Comparison of ENCODE assay signal across 8 cellular contexts in genomic region chr20:17969276-17969883, GRCh38. TPM values are rescaled to one million over a fixed set of nuclear protein-coding genes. Genes with fewer than 3 reads are reported as not detected.
A peak's percentile ranks its signal among the peaks of the same experiment; 100 is the strongest.
DNase-seq lines count a peak whose midpoint lies in the region; ATAC-seq and TF ChIP-seq lines count a peak whose summit lies in the region.

No MANE protein-coding gene starts in this region.

- H3K36me3 ChIP-seq in DOHH2 (ENCODE audit: control insufficient read depth, low read length) (peaks cover 86% of the 10 kb centered on the region), ectodermal cell (ENCODE audit: control insufficient read depth, insufficient read depth, low read length) (no peaks in the 10 kb centered on the region), mesendoderm (ENCODE audit: control insufficient read depth, insufficient read depth, low read length) (no peaks in the 10 kb centered on the region), thyroid gland (no peaks in the 10 kb centered on the region)

- H3K56ac ChIP-seq in mesendoderm (ENCODE audit: low read length): peak overlapping the region; percentile 95

- H3K79me1 ChIP-seq in mesendoderm (ENCODE audit: low read length): no peaks in the 10 kb centered on the region

- peak overlapping the region; percentile 93 for H2BK5ac ChIP-seq in mesendoderm (ENCODE audit: low read length)

- peak overlapping the region; percentile 94 for H3K18ac ChIP-seq in mesendoderm (ENCODE audit: low read length)

- WGBS in ectodermal cell, 2 experiments: 0% methylated on average over 29 of the region's 29 CpGs
- no CpG with 5 or more reads among the region's 29 CpGs for WGBS in mesendoderm (ENCODE audit: extremely low coverage, insufficient coverage, low lambda C conversion rate)
- WGBS in thyroid gland, 2 donors: 0 to 1% methylated on average over 18 to 28 of the region's 29 CpGs

- no peaks in the 10 kb centered on the region for H3K9me2 ChIP-seq in DOHH2 (replicated peaks; ENCODE audit: control insufficient read depth, low read length)

- peak overlapping the region; percentile 82 for H3K4me2 ChIP-seq in DOHH2 (ENCODE audit: low read length)
- H3K4me2 ChIP-seq in mesendoderm (ENCODE audit: low read length): peak overlapping the region; percentile 45

- peak; percentile 7 for ATAC-seq in GM19467 (IDR thresholded peaks at IDR 0.05; ENCODE audit: unreplicated experiment)

- no peak for TF ChIP-seq POLR2A in thyroid gland (IDR thresholded peaks at IDR 0.05)

- peaks cover 36% of the 10 kb centered on the region for H3K4me1 ChIP-seq in DOHH2 (ENCODE audit: control insufficient read depth, low read length)
- H3K4me1 ChIP-seq in ectodermal cell (ENCODE audit: control insufficient read depth, insufficient read depth, low read length): peaks cover 17% of the 10 kb centered on the region
- peaks cover 8% of the 10 kb centered on the region for H3K4me1 ChIP-seq in mesendoderm (ENCODE audit: control insufficient read depth, low read depth, low read length)
- peaks cover 52 to 58% of the 10 kb centered on the region in 2 donors for H3K4me1 ChIP-seq in thyroid gland

- no peak overlapping the region for H4K5ac ChIP-seq in mesendoderm (ENCODE audit: low read length)

- H4K8ac ChIP-seq in mesendoderm (ENCODE audit: low read depth, low read length): no peak overlapping the region

- H3K9ac ChIP-seq in mesendoderm (ENCODE audit: low read length): peak overlapping the region; percentile 93

- H3K4me3 ChIP-seq in DOHH2 (ENCODE audit: low read length) (peak overlapping the region; percentile 86), ectodermal cell (ENCODE audit: insufficient read depth, low read depth, low read length) (peak overlapping the region; percentile 98), mesendoderm (ENCODE audit: low read length) (peak overlapping the region; percentile 68), thyroid gland (replicated peaks in 1 of 3) (peak overlapping the region; percentile 70 to 88 (median 86))

- H3K79me2 ChIP-seq in DOHH2 (ENCODE audit: control insufficient read depth, low read length) (peaks cover 98% of the 10 kb centered on the region), mesendoderm (ENCODE audit: control insufficient read depth, insufficient read depth, low read length) (peaks cover 90% of the 10 kb centered on the region)

- intact Hi-C loops in thyroid gland (cut with DNase I): no loop called here

- no peak overlapping the region for H3K23ac ChIP-seq in mesendoderm (ENCODE audit: low read length)

- peak overlapping the region; percentile 86 for H3K27ac ChIP-seq in DOHH2 (ENCODE audit: low read depth, low read length)
- peak overlapping the region; percentile 100 for H3K27ac ChIP-seq in ectodermal cell (ENCODE audit: insufficient read depth, low read depth, low read length, poor library complexity, severe bottlenecking)
- H3K27ac ChIP-seq in mesendoderm (ENCODE audit: low read depth, low read length): peak overlapping the region; percentile 98
- H3K27ac ChIP-seq in thyroid gland: peak overlapping the region; percentile 98 to 99 (median 99)

- peaks cover 22% of the 10 kb centered on the region for H4K20me1 ChIP-seq in DOHH2 (ENCODE audit: control insufficient read depth, insufficient read depth, low read depth, low read length)

- peak; percentile 58 for DNase-seq in HK-2 (ENCODE audit: unreplicated experiment)
- DNase-seq in T-helper 1 cell: peak in 3 of 5 donors; percentile 15 to 28 (median 20)
- DNase-seq in mesendoderm: peak; percentile 86
- DNase-seq in thyroid gland: no peak
- no peak for DNase-seq in 8988T

- H3K9me3 ChIP-seq in DOHH2 (ENCODE audit: control insufficient read depth, insufficient read depth, low read length) (no peaks in the 10 kb centered on the region), ectodermal cell (ENCODE audit: control insufficient read depth, low read length) (no peaks in the 10 kb centered on the region), thyroid gland (no peaks in the 10 kb centered on the region)

- peak overlapping the region; percentile 98 for H3K4ac ChIP-seq in mesendoderm (ENCODE audit: low read depth, low read length)

- H2BK120ac ChIP-seq in mesendoderm (ENCODE audit: low read depth, low read length): peak overlapping the region; percentile 17

- H2AK5ac ChIP-seq in mesendoderm (ENCODE audit: low read length): no peak overlapping the region

- peaks cover 58% of the 10 kb centered on the region for H3F3A ChIP-seq in DOHH2 (ENCODE audit: control insufficient read depth, insufficient read depth)

- TF ChIP-seq CTCF in DOHH2 (IDR thresholded peaks at IDR 0.05; ENCODE audit: low read depth, low read length, poor library complexity, severe bottlenecking): no peak
- no peak for TF ChIP-seq CTCF in thyroid gland (IDR thresholded peaks at IDR 0.05)

- no peak overlapping the region for H2BK15ac ChIP-seq in mesendoderm (replicated peaks; ENCODE audit: low read depth)

- no peaks in the 10 kb centered on the region for H3K27me3 ChIP-seq in DOHH2 (ENCODE audit: control insufficient read depth, low read length)
- no peaks in the 10 kb centered on the region for H3K27me3 ChIP-seq in ectodermal cell (ENCODE audit: control insufficient read depth, insufficient read depth, low read length, poor library complexity, severe bottlenecking)
- H3K27me3 ChIP-seq in mesendoderm (ENCODE audit: insufficient read depth, low read length, poor library complexity): no peaks in the 10 kb centered on the region
- H3K27me3 ChIP-seq in thyroid gland: no peaks in the 10 kb centered on the region

RNA-seq across cellular contexts. Expression of gene MGME1, which starts 0.6 kb away (rescaled TPM):
- polyA plus RNA-seq in ectodermal cell (2013, experiment 1 of 4): 57.5 TPM
- polyA plus RNA-seq in ectodermal cell (2013, experiment 2 of 4): 51.5 TPM
- polyA plus RNA-seq in ectodermal cell (2013, experiment 3 of 4): 46.2 TPM
- polyA plus RNA-seq in ectodermal cell (2013, experiment 4 of 4): 39.1 TPM
- polyA plus RNA-seq in mesendoderm (2013, experiment 1 of 2): 38.1 TPM
- polyA plus RNA-seq in mesendoderm (2013, experiment 2 of 2): 38.2 TPM
- total RNA-seq in thyroid gland: 10 to 100 TPM; 14.6 to 24.2 (median 16.8) TPM

RNA-seq across cellular contexts. Expression of gene SNX5, which starts 0.8 kb away (rescaled TPM):
- polyA plus RNA-seq in ectodermal cell (2013, experiment 1 of 4): 165 TPM
- polyA plus RNA-seq in ectodermal cell (2013, experiment 2 of 4): 165 TPM
- 156 TPM for polyA plus RNA-seq in ectodermal cell (2013, experiment 3 of 4)
- 159 TPM for polyA plus RNA-seq in ectodermal cell (2013, experiment 4 of 4)
- 218 TPM for polyA plus RNA-seq in mesendoderm (2013, experiment 1 of 2)
- polyA plus RNA-seq in mesendoderm (2013, experiment 2 of 2): 220 TPM
- total RNA-seq in thyroid gland: 100 to 1,000 TPM; 247 to 346 (median 270) TPM

Comparison
In these comparisons a context has a peak if more than half of its experiments do, and no peak if none do; other contexts are left out.
1. DNase-seq: peak in HK-2 (single experiment), T-helper 1 cell (3 of 5) and mesendoderm (single experiment); none in thyroid gland (0 of 2) and 8988T (single experiment).
2. Peak in every context shown above with its lines, with median percentiles within 50 percentile points of each other: H3K27ac ChIP-seq and H3K4me3 ChIP-seq.